Comparison of ENCODE assay signal across 9 cellular contexts in the genomic region with DNA sequence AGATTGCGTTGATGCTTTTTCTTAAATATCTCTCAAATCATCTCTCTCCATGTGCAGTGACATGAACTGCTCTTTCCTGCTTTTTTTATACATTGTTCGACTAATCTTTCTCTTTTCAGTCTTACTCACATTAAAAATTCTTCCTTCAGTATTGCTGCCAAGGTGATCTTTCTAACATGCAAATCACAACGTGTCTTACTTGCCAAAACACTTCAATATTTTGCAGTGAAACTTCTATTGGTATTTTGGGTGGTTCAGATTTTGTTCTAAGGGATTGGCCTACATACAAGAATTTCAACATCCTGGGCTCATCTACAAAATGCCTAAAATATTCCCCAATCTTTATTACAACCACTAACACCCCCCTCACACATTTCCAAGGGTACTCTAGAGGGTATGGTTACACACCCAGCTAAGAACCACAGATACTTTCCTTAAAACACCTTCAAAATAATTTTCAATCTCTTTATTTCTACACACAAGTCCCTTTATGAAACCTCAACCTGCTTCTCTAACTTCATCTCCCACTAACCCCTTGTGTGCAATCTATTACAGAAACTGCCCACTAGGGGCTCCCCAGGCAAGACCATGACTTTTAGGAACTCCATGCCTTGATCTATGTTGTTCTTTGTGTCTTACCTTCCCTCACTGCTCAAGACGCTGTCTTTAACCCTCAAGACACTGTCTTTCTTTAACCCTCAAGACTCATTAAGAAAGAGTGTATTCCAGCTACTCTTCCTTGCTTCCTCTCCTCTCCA. TPM values are rescaled to one million over a fixed set of nuclear protein-coding genes. Genes with fewer than 3 reads are reported as not detected.
DNase-seq lines count a peak whose midpoint lies in the region; ATAC-seq, FAIRE-seq and TF ChIP-seq lines count a peak whose summit lies in the region.
"Had no signal": no experiment of that assay in that cellular context is flagged by ENCODE, and none has a peak within 500 bp of the region (broad histone marks: within the 10 kb centered on the region; RNA-seq: fewer than 3 reads in every experiment).

No MANE protein-coding gene starts in this region.

- DNase-seq in activated CD8-positive, alpha-beta T cell treated with anti-CD3 and anti-CD28 coated beads for 36 hours: peak; percentile 4
- DNase-seq in activated CD8-positive, alpha-beta T cell treated with anti-CD3 and anti-CD28 coated beads, Interleukin-2, amount 10 ng/mL, durations not matched to agents 7 days and 5 days: no peak
- DNase-seq in bronchial epithelial cell (ENCODE audit: low read depth) (peak; percentile 11), tibial artery (no peak), NOMO-1 treated with dmso at 0.1 percent for 144 hours (lab: John Stamatoyannopoulos, UW; ENCODE audit: unreplicated experiment) (no peak)
- DNase-seq in NK-92 treated with Interleukin-12 subunit alpha and Interleukin-12 subunit beta, amount 100 ng/mL, for 24 hours (lab: John Stamatoyannopoulos, UW): no peak

- no peak overlapping the region for H3K27ac Mint-ChIP-seq in activated CD8-positive, alpha-beta T cell treated with anti-CD3 and anti-CD28 coated beads for 36 hours
- no peak overlapping the region for H3K27ac Mint-ChIP-seq in activated CD8-positive, alpha-beta T cell treated with anti-CD3 and anti-CD28 coated beads, Interleukin-2, amount 10 ng/mL, durations not matched to agents 7 days and 5 days
- H3K27ac Mint-ChIP-seq: CD4-positive, CD25-positive, alpha-beta regulatory T cell had no signal

- no peak for ATAC-seq in activated CD8-positive, alpha-beta T cell treated with anti-CD3 and anti-CD28 coated beads for 36 hours
- no peak for ATAC-seq in activated CD8-positive, alpha-beta T cell treated with anti-CD3 and anti-CD28 coated beads, Interleukin-2, amount 10 ng/mL, durations not matched to agents 7 days and 5 days
- peak; percentile 59 for ATAC-seq in HG03521 (IDR thresholded peaks at IDR 0.05; ENCODE audit: unreplicated experiment)
- no peak for ATAC-seq in HG03196 (IDR thresholded peaks at IDR 0.05; ENCODE audit: unreplicated experiment)

- no peak overlapping the region for H3K4me3 Mint-ChIP-seq in activated CD8-positive, alpha-beta T cell treated with anti-CD3 and anti-CD28 coated beads for 36 hours
- H3K4me3 Mint-ChIP-seq in activated CD8-positive, alpha-beta T cell treated with anti-CD3 and anti-CD28 coated beads, Interleukin-2, amount 10 ng/mL, durations not matched to agents 7 days and 5 days: no peak overlapping the region
- H3K4me3 Mint-ChIP-seq: CD4-positive, CD25-positive, alpha-beta regulatory T cell had no signal

- CTCF ChIA-PET in activated CD8-positive, alpha-beta T cell treated with anti-CD3 and anti-CD28 coated beads for 36 hours (lab: Charles Lee): interaction anchor here (1.0 kb wide), 1 partner anchor 91 kb away, joined by 3 read pairs; no protein-coding TSS in a partner anchor
- CTCF ChIA-PET in activated CD8-positive, alpha-beta T cell treated with anti-CD3 and anti-CD28 coated beads, Interleukin-2, amount 10 ng/mL, durations not matched to agents 7 days and 5 days (lab: Charles Lee): no interaction called here

- no peak for FAIRE-seq in bronchial epithelial cell (lab: Jason Lieb, UNC)

- H3K36me3 ChIP-seq in bronchial epithelial cell (ENCODE audit: control insufficient read depth, insufficient read depth, low read length): no peaks in the 10 kb centered on the region
- peaks cover 0 to under 1% (median 0%) of the 10 kb centered on the region in 3 donors for H3K36me3 ChIP-seq in tibial artery

- H3K4me3 ChIP-seq in bronchial epithelial cell (ENCODE audit: low read depth, low read length) (no peak overlapping the region), tibial artery (no peak overlapping the region)

- H3K27me3 Mint-ChIP-seq in activated CD8-positive, alpha-beta T cell treated with anti-CD3 and anti-CD28 coated beads for 36 hours: peaks cover 6% of the 10 kb centered on the region
- H3K27me3 Mint-ChIP-seq in activated CD8-positive, alpha-beta T cell treated with anti-CD3 and anti-CD28 coated beads, Interleukin-2, amount 10 ng/mL, durations not matched to agents 7 days and 5 days (ENCODE audit: low read depth): no peaks in the 10 kb centered on the region
- H3K27me3 Mint-ChIP-seq: CD4-positive, CD25-positive, alpha-beta regulatory T cell had no signal

- no peaks in the 10 kb centered on the region for H3K9me3 ChIP-seq in tibial artery

- intact Hi-C loops in activated CD8-positive, alpha-beta T cell treated with anti-CD3 and anti-CD28 coated beads for 36 hours (cut with micrococcal nuclease): no loop called here
- intact Hi-C loops in tibial artery (cut with DNase I; ENCODE audit: low total_unique reads): no loop called here

- H3K27me3 ChIP-seq in bronchial epithelial cell (ENCODE audit: control insufficient read depth, insufficient read depth, low read length) (no peaks in the 10 kb centered on the region), tibial artery (no peaks in the 10 kb centered on the region)

- H3K36me3 Mint-ChIP-seq in activated CD8-positive, alpha-beta T cell treated with anti-CD3 and anti-CD28 coated beads for 36 hours (ENCODE audit: low read depth): no peaks in the 10 kb centered on the region
- H3K36me3 Mint-ChIP-seq in activated CD8-positive, alpha-beta T cell treated with anti-CD3 and anti-CD28 coated beads, Interleukin-2, amount 10 ng/mL, durations not matched to agents 7 days and 5 days (ENCODE audit: low read depth): no peaks in the 10 kb centered on the region
- H3K36me3 Mint-ChIP-seq: CD4-positive, CD25-positive, alpha-beta regulatory T cell had no signal

- H3K27ac ChIP-seq in tibial artery: peak overlapping the region; percentile 29 to 32

- TF ChIP-seq CTCF in activated CD8-positive, alpha-beta T cell treated with anti-CD3 and anti-CD28 coated beads for 36 hours (IDR thresholded peaks at IDR 0.05): peak; percentile 56
- TF ChIP-seq CTCF in bronchial epithelial cell (IDR thresholded peaks at IDR 0.05; ENCODE audit: insufficient read depth, low read length, severe bottlenecking): peak; percentile 55
- no peak for TF ChIP-seq CTCF in tibial artery (IDR thresholded peaks at IDR 0.05)

- POLR2A ChIA-PET in activated CD8-positive, alpha-beta T cell treated with anti-CD3 and anti-CD28 coated beads for 36 hours (lab: Charles Lee): no interaction called here
- POLR2A ChIA-PET in activated CD8-positive, alpha-beta T cell treated with anti-CD3 and anti-CD28 coated beads, Interleukin-2, amount 10 ng/mL, durations not matched to agents 7 days and 5 days (lab: Charles Lee): no interaction called here

- no peaks in the 10 kb centered on the region for H3K4me1 Mint-ChIP-seq in activated CD8-positive, alpha-beta T cell treated with anti-CD3 and anti-CD28 coated beads for 36 hours (ENCODE audit: low read depth)
- no peaks in the 10 kb centered on the region for H3K4me1 Mint-ChIP-seq in activated CD8-positive, alpha-beta T cell treated with anti-CD3 and anti-CD28 coated beads, Interleukin-2, amount 10 ng/mL, durations not matched to agents 7 days and 5 days (ENCODE audit: low read depth)
- H3K4me1 Mint-ChIP-seq: CD4-positive, CD25-positive, alpha-beta regulatory T cell had no signal

- peaks cover 0 to 23% (median 6%) of the 10 kb centered on the region in 4 donors for H3K4me1 ChIP-seq in tibial artery

- no peaks in the 10 kb centered on the region for H3K9me3 Mint-ChIP-seq in activated CD8-positive, alpha-beta T cell treated with anti-CD3 and anti-CD28 coated beads for 36 hours
- no peaks in the 10 kb centered on the region for H3K9me3 Mint-ChIP-seq in activated CD8-positive, alpha-beta T cell treated with anti-CD3 and anti-CD28 coated beads, Interleukin-2, amount 10 ng/mL, durations not matched to agents 7 days and 5 days (ENCODE audit: insufficient read depth)

RNA-seq across cellular contexts. Expression of gene COL3A1, which starts 50.9 kb away (rescaled TPM):
- not detected for total RNA-seq in activated CD8-positive, alpha-beta T cell treated with anti-CD3 and anti-CD28 coated beads for 36 hours
- not detected for total RNA-seq in activated CD8-positive, alpha-beta T cell treated with anti-CD3 and anti-CD28 coated beads, Interleukin-2, amount 10 ng/mL, durations not matched to agents 7 days and 5 days
- 1.4 and 43.4 TPM in 2 replicates for total RNA-seq in bronchial epithelial cell
- total RNA-seq: CD4-positive, CD25-positive, alpha-beta regulatory T cell had no signal

Comparison
In these comparisons a context has a peak if more than half of its experiments do, and no peak if none do; other contexts are left out.
1. DNase-seq: peak in activated CD8-positive, alpha-beta T cell treated with anti-CD3 and anti-CD28 coated beads for 36 hours (single experiment) and bronchial epithelial cell (single experiment); none in activated CD8-positive, alpha-beta T cell treated with anti-CD3 and anti-CD28 coated beads, Interleukin-2, amount 10 ng/mL, durations not matched to agents 7 days and 5 days (single experiment), tibial artery (0 of 2), NOMO-1 treated with dmso at 0.1 percent for 144 hours (single experiment) and NK-92 treated with Interleukin-12 subunit alpha and Interleukin-12 subunit beta, amount 100 ng/mL, for 24 hours (single experiment).
2. CTCF ChIP-seq: peak in activated CD8-positive, alpha-beta T cell treated with anti-CD3 and anti-CD28 coated beads for 36 hours (single experiment) and bronchial epithelial cell (single experiment); none in tibial artery (0 of 2).